10 cellular contexts compared by ENCODE assay signal in genomic region chr1:175317309-175317708, GRCh38.
A peak's percentile ranks its signal among the peaks of the same experiment; 100 is the strongest.
DNase-seq lines count a peak whose midpoint lies in the region; ATAC-seq and TF ChIP-seq lines count a peak whose summit lies in the region.
"Had no signal": no experiment of that assay in that cellular context is flagged by ENCODE, and none has a peak within 500 bp of the region (broad histone marks: within the 10 kb centered on the region; RNA-seq: fewer than 3 reads in every experiment).

No MANE protein-coding gene starts in this region.

- ATAC-seq in PC-3, result no peak
- no peak for ATAC-seq in HG02973 (IDR thresholded peaks at IDR 0.05; ENCODE audit: unreplicated experiment)
- ATAC-seq in HG03571 (IDR thresholded peaks at IDR 0.05; ENCODE audit: unreplicated experiment), result no peak

- H3K4me3 ChIP-seq in PC-3 (ENCODE audit: low read length), result no peak overlapping the region
- H3K4me3 ChIP-seq in esophagus squamous epithelium, result no peak overlapping the region
- no peak overlapping the region for H3K4me3 ChIP-seq in smooth muscle cell
- H3K4me3 ChIP-seq: BLaER1 treated with 17β-estradiol and CSF1 and Interleukin-3, amounts not matched to agents 10 nM and 100 nM had no signal

- POLR2A ChIA-PET in PC-3 (lab: Charles Lee; ENCODE audit: unreplicated experiment), result no interaction called here

- no peak overlapping the region for H3K27ac ChIP-seq in PC-3 (ENCODE audit: low read length)
- peak overlapping the region in 2 of 4 donors; percentile 11 to 61 for H3K27ac ChIP-seq in esophagus squamous epithelium
- H3K27ac ChIP-seq in smooth muscle cell (ENCODE audit: low read depth), result no peak overlapping the region
- H3K27ac ChIP-seq: BLaER1 treated with 17β-estradiol and CSF1 and Interleukin-3, amounts not matched to agents 10 nM and 100 nM had no signal

- H3K4me1 ChIP-seq in PC-3 (ENCODE audit: insufficient read depth, low read length) (peaks cover 9% of the 10 kb centered on the region), esophagus squamous epithelium (peaks cover 0 to 20% (median 4%) of the 10 kb centered on the region in 3 donors), smooth muscle cell (ENCODE audit: low read depth) (no peaks in the 10 kb centered on the region)

- no peak overlapping the region for H3K4me2 ChIP-seq in PC-3 (ENCODE audit: low read length)
- H3K4me2 ChIP-seq in smooth muscle cell, result no peak overlapping the region
- H3K4me2 ChIP-seq: BLaER1 treated with 17β-estradiol and CSF1 and Interleukin-3, amounts not matched to agents 10 nM and 100 nM had no signal

- H4K20me1 ChIP-seq in PC-3 (ENCODE audit: low read length), result no peaks in the 10 kb centered on the region
- H4K20me1 ChIP-seq in smooth muscle cell (ENCODE audit: low read depth), result no peaks in the 10 kb centered on the region
- H4K20me1 ChIP-seq: BLaER1 treated with 17β-estradiol and CSF1 and Interleukin-3, amounts not matched to agents 10 nM and 100 nM had no signal

- intact Hi-C loops in PC-3 (cut with micrococcal nuclease) (no loop called here), esophagus squamous epithelium (cut with DNase I) (loop anchor here (10.0 kb wide), 1 partner anchor 283 kb away; no protein-coding TSS in a partner anchor)

- H3K27me3 ChIP-seq in PC-3 (ENCODE audit: low read length) (no peaks in the 10 kb centered on the region), esophagus squamous epithelium (peaks cover 0 to 4% (median 0%) of the 10 kb centered on the region in 4 donors), smooth muscle cell (ENCODE audit: low read depth) (no peaks in the 10 kb centered on the region)
- H3K27me3 ChIP-seq: BLaER1 treated with 17β-estradiol and CSF1 and Interleukin-3, amounts not matched to agents 10 nM and 100 nM had no signal

- H2AFZ ChIP-seq in PC-3 (ENCODE audit: low read length), result no peak overlapping the region
- no peak overlapping the region for H2AFZ ChIP-seq in smooth muscle cell (ENCODE audit: low read depth)

- no peaks in the 10 kb centered on the region for H3F3A ChIP-seq in PC-3 (ENCODE audit: low read length, unreplicated experiment)
- no peaks in the 10 kb centered on the region for H3F3A ChIP-seq in smooth muscle cell (ENCODE audit: low read depth)

- TF ChIP-seq CTCF in PC-3 (conservative IDR thresholded peaks at IDR 0.05; ENCODE audit: low read depth, low read length) (peak; percentile 54), esophagus squamous epithelium (IDR thresholded peaks at IDR 0.05) (peak in 4 of 6 experiments; percentile 13 to 44 (median 19)), smooth muscle cell (IDR thresholded peaks at IDR 0.05; ENCODE audit: borderline replicate concordance, insufficient read depth, poor library complexity, severe bottlenecking) (peak; percentile 43)

- H3K9ac ChIP-seq in PC-3 (ENCODE audit: low read length) (no peak overlapping the region), smooth muscle cell (ENCODE audit: low read depth) (no peak overlapping the region)
- H3K9ac ChIP-seq: BLaER1 treated with 17β-estradiol and CSF1 and Interleukin-3, amounts not matched to agents 10 nM and 100 nM had no signal

- CTCF ChIA-PET in PC-3 (lab: Charles Lee), result no interaction called here

- no TSS peak for BruUV-seq in PC-3 (replicated peaks; lab: Mats Ljungman, UMichigan)

- H3K9me3 ChIP-seq in PC-3 (ENCODE audit: low read length), result no peaks in the 10 kb centered on the region
- H3K9me3 ChIP-seq in esophagus squamous epithelium, result no peaks in the 10 kb centered on the region
- H3K9me3 ChIP-seq in smooth muscle cell (replicated peaks; ENCODE audit: low read depth), result no peaks in the 10 kb centered on the region
- H3K9me3 ChIP-seq: BLaER1 treated with 17β-estradiol and CSF1 and Interleukin-3, amounts not matched to agents 10 nM and 100 nM had no signal

- TF ChIP-seq POLR2A in esophagus squamous epithelium (IDR thresholded peaks at IDR 0.05), result no peak

- no peaks in the 10 kb centered on the region for H3K36me3 ChIP-seq in PC-3 (ENCODE audit: low read depth, low read length)
- no peaks in the 10 kb centered on the region for H3K36me3 ChIP-seq in esophagus squamous epithelium
- H3K36me3 ChIP-seq in smooth muscle cell (ENCODE audit: low read depth), result no peaks in the 10 kb centered on the region
- H3K36me3 ChIP-seq: BLaER1 treated with 17β-estradiol and CSF1 and Interleukin-3, amounts not matched to agents 10 nM and 100 nM had no signal

- H3K79me2 ChIP-seq in PC-3 (ENCODE audit: low read length) (no peaks in the 10 kb centered on the region), smooth muscle cell (ENCODE audit: low read depth) (no peaks in the 10 kb centered on the region)

- H3K9me2 ChIP-seq in PC-3 (replicated peaks; ENCODE audit: low read length), result no peaks in the 10 kb centered on the region

- DNase-seq in NCI-H82 (lab: John Stamatoyannopoulos, UW) (peak; percentile 60), NCI-H82 treated with DMSO at 0.1 percent for 48 hours (lab: John Stamatoyannopoulos, UW; ENCODE audit: unreplicated experiment) (no peak), PC-3 (peak; percentile 21), esophagus squamous epithelium (lab: John Stamatoyannopoulos, UW) (no peak), smooth muscle cell (lab: John Stamatoyannopoulos, UW; ENCODE audit: unreplicated experiment) (no peak), NCI-H226 (no peak)
- DNase-seq: NCI-H510A had no signal

Comparison
In these comparisons a context has a peak if more than half of its experiments do, and no peak if none do; other contexts are left out.
1. DNase-seq: peak in NCI-H82 (single experiment) and PC-3 (single experiment); none in NCI-H82 treated with DMSO at 0.1 percent for 48 hours (single experiment), esophagus squamous epithelium (single experiment), smooth muscle cell (single experiment) and NCI-H226 (single experiment).
2. Peak in every context shown above with its lines, with median percentiles within 50 percentile points of each other: CTCF ChIP-seq.